ENCODE assay signal across 21 cellular contexts in the genomic region with DNA sequence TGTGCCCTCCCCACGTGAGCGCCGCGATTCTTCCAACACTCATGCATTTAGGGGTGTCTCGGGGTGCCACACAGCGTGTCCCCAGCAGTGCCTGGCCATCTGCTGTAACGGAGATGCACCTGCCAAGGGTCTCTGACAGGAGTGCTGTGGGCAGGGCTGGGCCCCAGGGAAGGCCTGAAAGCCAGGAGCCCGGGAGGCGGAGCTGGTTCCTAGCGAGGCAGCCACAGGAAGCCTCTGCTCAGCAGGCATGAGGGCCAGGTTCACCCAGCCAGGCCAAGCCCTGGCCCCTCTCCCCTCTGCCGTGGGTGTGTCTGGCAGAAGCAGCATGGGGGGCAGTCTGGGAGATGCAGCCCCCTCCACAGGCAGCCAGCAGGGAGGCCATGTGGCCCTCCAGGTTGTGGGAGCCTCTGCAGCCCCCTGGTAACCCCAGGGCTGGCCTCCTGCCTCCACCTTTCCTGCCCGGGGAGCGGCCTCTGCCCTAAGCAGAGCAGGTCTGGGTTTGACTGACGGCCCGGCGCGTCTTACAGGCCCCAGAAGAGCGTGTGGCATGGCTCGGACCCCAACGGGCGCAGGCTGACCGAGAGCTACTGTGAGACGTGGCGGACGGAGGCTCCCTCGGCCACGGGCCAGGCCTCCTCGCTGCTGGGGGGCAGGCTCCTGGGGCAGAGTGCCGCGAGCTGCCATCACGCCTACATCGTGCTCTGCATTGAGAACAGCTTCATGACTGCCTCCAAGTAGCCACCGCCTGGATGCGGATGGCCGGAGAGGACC. TPM values are rescaled to one million over a fixed set of nuclear protein-coding genes. Genes with fewer than 3 reads are reported as not detected.
DNase-seq lines count a peak whose midpoint lies in the region; ATAC-seq, FAIRE-seq and TF ChIP-seq lines count a peak whose summit lies in the region.
"Had no signal": no experiment of that assay in that cellular context is flagged by ENCODE, and none has a peak within 500 bp of the region (broad histone marks: within the 10 kb centered on the region; RNA-seq: fewer than 3 reads in every experiment).

No MANE protein-coding gene starts in this region.

- intact Hi-C loops in kidney (cut with DNase I) (no loop called here), stomach (cut with DNase I; ENCODE audit: low total_unique reads) (no loop called here), PC-3 (cut with micrococcal nuclease) (no loop called here)

- H3K9ac ChIP-seq in kidney (ENCODE audit: low read length in 2 of 2) (no peak overlapping the region), PC-3 (ENCODE audit: low read length) (no peak overlapping the region)

- BruUV-seq in PC-3 (replicated peaks; lab: Mats Ljungman, UMichigan): no TSS peak

- no peak for DNase-seq in activated T-cell treated with anti-CD3 and anti-CD28 coated beads, Interleukin-2, amount 50 U/mL, for 72 hours
- DNase-seq in activated T-cell treated with anti-CD3 and anti-CD28 coated beads, Interleukin-2, amount 50 U/mL, for 4 hours: no peak
- DNase-seq in SW480 (ENCODE audit: low spot score): peak; percentile 16
- DNase-seq in kidney: peak; percentile 66
- DNase-seq in stomach: peak; percentile 61
- DNase-seq in PC-3: no peak
- DNase-seq in stimulated activated naive CD4-positive, alpha-beta T cell treated with Interleukin-2 at 50 U/mL for 16 hours (lab: John Stamatoyannopoulos, UW): no peak
- DNase-seq: activated CD4-positive, CD25-positive, alpha-beta regulatory T cell; activated CD8-positive, alpha-beta memory T cell treated with anti-CD3 and anti-CD28 coated beads, Interleukin-2, amount 10 ng/mL, durations not matched to agents 7 days and 5 days; activated naive CD4-positive, alpha-beta T cell treated with anti-CD3 and anti-CD28 coated beads for 36 hours; cortex of kidney; H9; mammary epithelial cell; MG63; NCI-H187 treated with DMSO at 0.1 percent for 48 hours; NCI-H524 treated with DMSO at 0.1 percent for 48 hours; retina had no signal

- H3K9me3 Mint-ChIP-seq in activated T-cell treated with anti-CD3 and anti-CD28 coated beads, Interleukin-2, amount 50 U/mL, for 72 hours: no peaks in the 10 kb centered on the region
- H3K9me3 Mint-ChIP-seq in activated T-cell treated with anti-CD3 and anti-CD28 coated beads, Interleukin-2, amount 50 U/mL, for 4 hours: no peaks in the 10 kb centered on the region
- H3K9me3 Mint-ChIP-seq: activated naive CD4-positive, alpha-beta T cell treated with anti-CD3 and anti-CD28 coated beads for 36 hours; H9 had no signal

- H3K27ac ChIP-seq in kidney (ENCODE audit: low read depth in 2 of 2, low read length in 2 of 2): no peak overlapping the region
- peak overlapping the region; percentile 74 to 89 (median 76) for H3K27ac ChIP-seq in stomach
- H3K27ac ChIP-seq in PC-3 (ENCODE audit: low read length): no peak overlapping the region
- H3K27ac ChIP-seq: epithelial cell of prostate had no signal

- POLR2A ChIA-PET in PC-3 (lab: Charles Lee; ENCODE audit: unreplicated experiment): no interaction called here

- H2AFZ ChIP-seq in PC-3 (ENCODE audit: low read length): no peak overlapping the region

- H3K36me3 ChIP-seq in kidney (ENCODE audit: control insufficient read depth in 1 of 2, insufficient read depth in 2 of 2, low read length in 2 of 2) (peaks cover 3 to 5% of the 10 kb centered on the region in 2 donors), stomach (peaks cover 0 to 64% (median 45%) of the 10 kb centered on the region in 4 donors), PC-3 (ENCODE audit: low read depth, low read length) (peaks cover 5% of the 10 kb centered on the region; the same call in 1 of the 2 replicates)

- TF ChIP-seq EP300 in stomach (IDR thresholded peaks at IDR 0.05): no peak

- no peaks in the 10 kb centered on the region for H3K9me2 ChIP-seq in PC-3 (replicated peaks; ENCODE audit: low read length)

- no peak for FAIRE-seq in kidney (lab: Jason Lieb, UNC)
- FAIRE-seq: frontal cortex, RCC 7860 had no signal

- H3K4me1 ChIP-seq in kidney (ENCODE audit: control insufficient read depth in 1 of 2, insufficient read depth in 1 of 2, low read depth in 1 of 2, low read length in 2 of 2): peaks cover 0 to 4% of the 10 kb centered on the region in 2 donors
- H3K4me1 ChIP-seq in stomach: peaks cover 28 to 52% (median 46%) of the 10 kb centered on the region in 4 donors
- H3K4me1 ChIP-seq in PC-3 (ENCODE audit: insufficient read depth, low read length): peaks cover 34% of the 10 kb centered on the region

- no peaks in the 10 kb centered on the region for H3K27me3 ChIP-seq in stomach
- no peaks in the 10 kb centered on the region for H3K27me3 ChIP-seq in PC-3 (ENCODE audit: low read length)
- H3K27me3 ChIP-seq: MG63 had no signal

- no peak overlapping the region for H3K4me3 Mint-ChIP-seq in activated T-cell treated with anti-CD3 and anti-CD28 coated beads, Interleukin-2, amount 50 U/mL, for 72 hours
- H3K4me3 Mint-ChIP-seq in activated T-cell treated with anti-CD3 and anti-CD28 coated beads, Interleukin-2, amount 50 U/mL, for 4 hours: no peak overlapping the region
- H3K4me3 Mint-ChIP-seq: activated CD8-positive, alpha-beta memory T cell treated with anti-CD3 and anti-CD28 coated beads, Interleukin-2, amount 10 ng/mL, durations not matched to agents 7 days and 5 days; activated naive CD4-positive, alpha-beta T cell treated with anti-CD3 and anti-CD28 coated beads for 36 hours; H9 had no signal

- WGBS in stomach, 5 donors: 71 to 86% (median 81%) methylated on average over 13 to 35 of the region's 35 CpGs

- H3K9me3 ChIP-seq in kidney (ENCODE audit: control insufficient read depth in 1 of 2, low read length in 2 of 2) (no peaks in the 10 kb centered on the region), stomach (no peaks in the 10 kb centered on the region), PC-3 (ENCODE audit: low read length) (no peaks in the 10 kb centered on the region)
- H3K9me3 ChIP-seq: MG63 had no signal

- no peak overlapping the region for H3K4me3 ChIP-seq in kidney (ENCODE audit: low read length in 2 of 2)
- no peak overlapping the region for H3K4me3 ChIP-seq in stomach
- H3K4me3 ChIP-seq in PC-3 (ENCODE audit: low read length): no peak overlapping the region
- H3K4me3 ChIP-seq: MG63 had no signal

- no peak for TF ChIP-seq POLR2A in stomach (IDR thresholded peaks at IDR 0.05)

- H3K27me3 Mint-ChIP-seq in activated T-cell treated with anti-CD3 and anti-CD28 coated beads, Interleukin-2, amount 50 U/mL, for 72 hours (ENCODE audit: low read depth): no peaks in the 10 kb centered on the region
- H3K27me3 Mint-ChIP-seq in activated T-cell treated with anti-CD3 and anti-CD28 coated beads, Interleukin-2, amount 50 U/mL, for 4 hours (ENCODE audit: low read depth): no peaks in the 10 kb centered on the region
- H3K27me3 Mint-ChIP-seq: activated CD8-positive, alpha-beta memory T cell treated with anti-CD3 and anti-CD28 coated beads, Interleukin-2, amount 10 ng/mL, durations not matched to agents 7 days and 5 days had no signal

- H3K4me1 Mint-ChIP-seq in activated T-cell treated with anti-CD3 and anti-CD28 coated beads, Interleukin-2, amount 50 U/mL, for 72 hours (ENCODE audit: low read depth): no peaks in the 10 kb centered on the region
- H3K4me1 Mint-ChIP-seq in activated T-cell treated with anti-CD3 and anti-CD28 coated beads, Interleukin-2, amount 50 U/mL, for 4 hours (ENCODE audit: low read depth): no peaks in the 10 kb centered on the region

- no peaks in the 10 kb centered on the region for H3F3A ChIP-seq in PC-3 (ENCODE audit: low read length, unreplicated experiment)

- no peaks in the 10 kb centered on the region for H3K79me2 ChIP-seq in PC-3 (ENCODE audit: low read length)

- H3K27ac Mint-ChIP-seq in activated T-cell treated with anti-CD3 and anti-CD28 coated beads, Interleukin-2, amount 50 U/mL, for 72 hours: peak overlapping the region; percentile 50
- H3K27ac Mint-ChIP-seq: activated naive CD4-positive, alpha-beta T cell treated with anti-CD3 and anti-CD28 coated beads for 36 hours had no signal

- CTCF ChIA-PET in PC-3 (lab: Charles Lee): no interaction called here

- no peak for ATAC-seq in activated T-cell treated with anti-CD3 and anti-CD28 coated beads, Interleukin-2, amount 50 U/mL, for 72 hours (replicated peaks in 1 of 2)
- ATAC-seq in activated T-cell treated with anti-CD3 and anti-CD28 coated beads, Interleukin-2, amount 50 U/mL, for 4 hours: no peak
- no peak for ATAC-seq in PC-3
- ATAC-seq in GM18861 (IDR thresholded peaks at IDR 0.05; ENCODE audit: unreplicated experiment): no peak
- ATAC-seq: activated CD8-positive, alpha-beta memory T cell treated with anti-CD3 and anti-CD28 coated beads, Interleukin-2, amount 10 ng/mL, durations not matched to agents 7 days and 5 days had no signal

- peaks cover 0 to 2% of the 10 kb centered on the region in 2 donors for H3K36me3 Mint-ChIP-seq in activated T-cell treated with anti-CD3 and anti-CD28 coated beads, Interleukin-2, amount 50 U/mL, for 72 hours (ENCODE audit: insufficient read depth in 2 of 2)
- peaks cover 1% of the 10 kb centered on the region for H3K36me3 Mint-ChIP-seq in activated T-cell treated with anti-CD3 and anti-CD28 coated beads, Interleukin-2, amount 50 U/mL, for 4 hours (ENCODE audit: insufficient read depth)
- H3K36me3 Mint-ChIP-seq: activated CD8-positive, alpha-beta memory T cell treated with anti-CD3 and anti-CD28 coated beads, Interleukin-2, amount 10 ng/mL, durations not matched to agents 7 days and 5 days had no signal

- TF ChIP-seq CTCF in kidney (IDR thresholded peaks at IDR 0.05; ENCODE audit: borderline replicate concordance, extremely low read depth, insufficient read depth): no peak
- TF ChIP-seq CTCF in stomach (IDR thresholded peaks at IDR 0.05): no peak
- TF ChIP-seq CTCF in PC-3 (conservative IDR thresholded peaks at IDR 0.05; ENCODE audit: low read depth, low read length): no peak

- no peak overlapping the region for H3K4me2 ChIP-seq in PC-3 (ENCODE audit: low read length)

- no peaks in the 10 kb centered on the region for H4K20me1 ChIP-seq in PC-3 (ENCODE audit: low read length)

RNA-seq across cellular contexts. Expression of a gene that starts 30.4 kb away (rescaled TPM):
- 10 to 100 TPM; 30.4 to 40.1 TPM for total RNA-seq in activated T-cell treated with anti-CD3 and anti-CD28 coated beads, Interleukin-2, amount 50 U/mL, for 72 hours
- 10 to 100 TPM; 69.0 to 94.9 (median 77.7) TPM for total RNA-seq in activated T-cell treated with anti-CD3 and anti-CD28 coated beads, Interleukin-2, amount 50 U/mL, for 4 hours
- total RNA-seq in kidney: 7.2 TPM
- 5.1 TPM for polyA plus RNA-seq in kidney (ENCODE audit: insufficient read depth, low read depth, low replicate concordance)
- 10 to 100 TPM in 1 of 5 donors, 1 to 10 TPM in 4; 3.1 to 23.3 (median 3.9) TPM for total RNA-seq in stomach
- polyA plus RNA-seq in stomach: 1 to 10 TPM; 2.9 to 9.9 (median 6.7) TPM
- 54.2 and 66.6 TPM in 2 replicates for total RNA-seq in PC-3 (2014; rRNA removed)

Comparison
In these comparisons a context has a peak if more than half of its experiments do, and no peak if none do; other contexts are left out.
1. DNase-seq: peak in SW480 (single experiment), kidney (single experiment) and stomach (single experiment); none in activated T-cell treated with anti-CD3 and anti-CD28 coated beads, Interleukin-2, amount 50 U/mL, for 72 hours (0 of 2), activated T-cell treated with anti-CD3 and anti-CD28 coated beads, Interleukin-2, amount 50 U/mL, for 4 hours (single experiment), PC-3 (single experiment) and stimulated activated naive CD4-positive, alpha-beta T cell treated with Interleukin-2 at 50 U/mL for 16 hours (single experiment).
2. H3K27ac ChIP-seq: peak in stomach (5 of 5); none in kidney (0 of 2) and PC-3 (single experiment).